In the genomic region with DNA sequence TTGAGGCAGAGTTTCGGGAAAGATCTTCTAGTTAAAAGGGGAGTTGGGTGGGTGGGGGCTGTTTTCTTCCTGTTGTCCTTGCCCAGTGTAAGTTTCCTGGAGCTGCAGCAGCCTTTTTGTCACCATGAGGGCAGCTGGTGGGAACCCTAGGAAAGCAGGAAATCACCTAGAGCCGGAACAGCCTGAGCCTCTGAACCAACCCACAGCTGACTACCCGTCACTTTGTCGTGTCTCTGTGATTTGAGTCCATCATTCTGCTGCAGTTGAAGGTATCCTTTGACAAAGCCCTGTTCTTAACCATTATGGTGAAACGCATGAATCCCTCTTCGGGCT, we compare ENCODE assay signal across 9 cellular contexts. TPM values are rescaled to one million over a fixed set of nuclear protein-coding genes. Genes with fewer than 3 reads are reported as not detected.
A peak's percentile ranks its signal among the peaks of the same experiment; 100 is the strongest.
DNase-seq lines count a peak whose midpoint lies in the region; ATAC-seq, FAIRE-seq and TF ChIP-seq lines count a peak whose summit lies in the region.
"Had no signal": no experiment of that assay in that cellular context is flagged by ENCODE, and none has a peak within 500 bp of the region (broad histone marks: within the 10 kb centered on the region; RNA-seq: fewer than 3 reads in every experiment).

No MANE protein-coding gene starts in this region.

- H3K4me1 ChIP-seq in right atrium auricular region (peaks cover 0 to 16% of the 10 kb centered on the region in 2 donors), mononuclear cell (ENCODE audit: insufficient read depth, low read length) (peaks cover 34% of the 10 kb centered on the region)

- H3K4me3 ChIP-seq in right atrium auricular region (peak overlapping the region; percentile 67 to 91), brain microvascular endothelial cell (ENCODE audit: low read depth, low read length) (peak overlapping the region; percentile 88), mononuclear cell (ENCODE audit: low read length) (peak overlapping the region; percentile 67)

- H3K9me3 ChIP-seq in right atrium auricular region (no peaks in the 10 kb centered on the region), mononuclear cell (ENCODE audit: low read depth, low read length) (no peaks in the 10 kb centered on the region)

- intact Hi-C loops in Right ventricle myocardium superior (cut with DNase I), result loop anchor here (2.0 kb wide), 1 partner anchor 23 kb away; no protein-coding TSS in a partner anchor

- DNase-seq in right atrium auricular region (ENCODE audit: low spot score), result no peak
- no peak for DNase-seq in Right ventricle myocardium superior
- no peak for DNase-seq in brain microvascular endothelial cell
- DNase-seq in NCI-H526 (lab: John Stamatoyannopoulos, UW), result no peak
- DNase-seq in GM19239 (ENCODE audit: insufficient read length, low spot score), result no peak

- H3K36me3 ChIP-seq in right atrium auricular region (no peaks in the 10 kb centered on the region), brain microvascular endothelial cell (replicated peaks) (no peaks in the 10 kb centered on the region)

- in situ Hi-C loops in brain microvascular endothelial cell (cut with HindIII; ENCODE audit: low pct_ligation_motif_present, low sequenced_read_pairs), result no loop called here

- H3K27ac ChIP-seq in right atrium auricular region, result peak overlapping the region; percentile 94 to 97
- no peak overlapping the region for H3K27ac ChIP-seq in brain microvascular endothelial cell

- TF ChIP-seq CTCF in right atrium auricular region (IDR thresholded peaks at IDR 0.05), result no peak
- TF ChIP-seq CTCF in brain microvascular endothelial cell (IDR thresholded peaks at IDR 0.05; ENCODE audit: low read depth, low read length, missing control alignments), result no peak

- no peaks in the 10 kb centered on the region for H3K27me3 ChIP-seq in right atrium auricular region
- no peaks in the 10 kb centered on the region for H3K27me3 ChIP-seq in brain microvascular endothelial cell (replicated peaks)
- H3K27me3 ChIP-seq in mononuclear cell (ENCODE audit: insufficient read depth, low read length), result no peaks in the 10 kb centered on the region

- no peak for FAIRE-seq in GM19239 (lab: Jason Lieb, UNC)
- FAIRE-seq: G401.6 had no signal

- ATAC-seq in Right ventricle myocardium superior (ENCODE audit: poor library complexity) (no peak), HG03159 (IDR thresholded peaks at IDR 0.05; ENCODE audit: unreplicated experiment) (no peak), GM18868 (IDR thresholded peaks at IDR 0.05; ENCODE audit: unreplicated experiment) (no peak)

RNA-seq across cellular contexts. Expression of a gene that starts 1.2 kb away (rescaled TPM):
- total RNA-seq in right atrium auricular region, result 1 to 10 TPM in 1 of 2 donors, under 1 TPM in 1; 0.93 to 1.7 TPM
- total RNA-seq in Right ventricle myocardium superior, result 2.2 TPM
- 1.8 TPM for total RNA-seq in mononuclear cell

RNA-seq across cellular contexts. Expression of a gene that starts 24.4 kb away (rescaled TPM):
- total RNA-seq in right atrium auricular region (10 to 100 TPM; 38.9 to 49.5 TPM), Right ventricle myocardium superior (64.7 TPM), mononuclear cell (34.1 TPM)
